In genomic region chr10:22849077-22849810, GRCh38 we compare ENCODE assay signal across 9 cellular contexts.
DNase-seq lines count a peak whose midpoint lies in the region; ATAC-seq, FAIRE-seq and TF ChIP-seq lines count a peak whose summit lies in the region.
"Had no signal": no experiment of that assay in that cellular context is flagged by ENCODE, and none has a peak within 500 bp of the region (broad histone marks: within the 10 kb centered on the region; RNA-seq: fewer than 3 reads in every experiment).

No MANE protein-coding gene starts in this region.

- peak overlapping the region in 1 of 4 donors; percentile 22 for H3K4me3 ChIP-seq in pancreas

- H3K4me3 Mint-ChIP-seq in effector memory CD8-positive, alpha-beta T cell: no peak overlapping the region

- 30 to 34% methylated on average over 12 of the region's 12 CpGs for WGBS in pancreas, 2 donors

- H3K27me3 ChIP-seq in pancreas: no peaks in the 10 kb centered on the region

- intact Hi-C loops in pancreas (cut with DNase I): no loop called here

- H3K36me3 Mint-ChIP-seq in effector memory CD8-positive, alpha-beta T cell (ENCODE audit: insufficient read depth): no peaks in the 10 kb centered on the region

- H3K36me3 ChIP-seq in pancreas: no peaks in the 10 kb centered on the region

- no peak for FAIRE-seq in pancreas (lab: Jason Lieb, UNC)
- FAIRE-seq: G401.6 had no signal

- 0 out of 2 replicates have a peak overlapping the region, but pooled peaks have one; percentile 4 for H3K27ac ChIP-seq in C4-2B
- H3K27ac ChIP-seq in pancreas: peak overlapping the region; percentile 40 to 69 (median 52)

- no peak for TF ChIP-seq CTCF in C4-2B (conservative IDR thresholded peaks at IDR 0.05)
- no peak for TF ChIP-seq CTCF in pancreas (IDR thresholded peaks at IDR 0.05)

- ATAC-seq in pancreas (peak; percentile 96 to 99 (median 98)), HG03095 (IDR thresholded peaks at IDR 0.05; ENCODE audit: unreplicated experiment) (no peak), GM21390 (IDR thresholded peaks at IDR 0.05; ENCODE audit: unreplicated experiment) (no peak)
- ATAC-seq in effector memory CD8-positive, alpha-beta T cell (replicated peaks): no peak

- no peaks in the 10 kb centered on the region for H3K9me3 ChIP-seq in pancreas

- H3K27ac Mint-ChIP-seq in effector memory CD8-positive, alpha-beta T cell: peak overlapping the region in 1 of 2 donors; percentile 79

- peaks cover 0 to 7% (median 4%) of the 10 kb centered on the region in 3 donors for H3K4me1 ChIP-seq in pancreas

- H3K9me3 Mint-ChIP-seq in effector memory CD8-positive, alpha-beta T cell: no peaks in the 10 kb centered on the region

- peaks cover 15% of the 10 kb centered on the region in 2 donors for H3K27me3 Mint-ChIP-seq in effector memory CD8-positive, alpha-beta T cell

- peaks cover 4 to 9% of the 10 kb centered on the region in 2 donors for H3K4me1 Mint-ChIP-seq in effector memory CD8-positive, alpha-beta T cell (ENCODE audit: low read depth in 2 of 2)

- peak; percentile 21 for DNase-seq in UCSD-AML1 (lab: John Stamatoyannopoulos, UW; ENCODE audit: unreplicated experiment)
- DNase-seq in germinal center (ENCODE audit: low spot score): peak; percentile 18
- DNase-seq in pancreas: peak; percentile 57 to 88 (median 69)
- DNase-seq in NCI-H128 (lab: John Stamatoyannopoulos, UW; ENCODE audit: unreplicated experiment): no peak
- DNase-seq in effector memory CD8-positive, alpha-beta T cell: no peak

Comparison
In these comparisons a context has a peak if more than half of its experiments do, and no peak if none do; other contexts are left out.
1. DNase-seq: peak in UCSD-AML1 (single experiment), germinal center (single experiment) and pancreas (6 of 6); none in NCI-H128 (single experiment) and effector memory CD8-positive, alpha-beta T cell (0 of 3).
2. ATAC-seq: peak in pancreas (4 of 4); none in HG03095 (single experiment), effector memory CD8-positive, alpha-beta T cell (single experiment) and GM21390 (single experiment).